18 cellular contexts compared by ENCODE assay signal in genomic region chr14:104465482-104466390, GRCh38.
DNase-seq lines count a peak whose midpoint lies in the region; ATAC-seq, FAIRE-seq and TF ChIP-seq lines count a peak whose summit lies in the region.
"Had no signal": no experiment of that assay in that cellular context is flagged by ENCODE, and none has a peak within 500 bp of the region (broad histone marks: within the 10 kb centered on the region; RNA-seq: fewer than 3 reads in every experiment).

No MANE protein-coding gene starts in this region.

- intact Hi-C loops in esophagus muscularis mucosa (cut with DNase I) (no loop called here), pancreas (cut with DNase I) (no loop called here)

- no peak for TF ChIP-seq EP300 in esophagus muscularis mucosa (IDR thresholded peaks at IDR 0.05)

- H3K79me2 ChIP-seq in Karpas-422 (ENCODE audit: low read length): no peaks in the 10 kb centered on the region
- no peaks in the 10 kb centered on the region for H3K79me2 ChIP-seq in osteoblast (ENCODE audit: insufficient read depth, low read length)

- peaks cover 4% of the 10 kb centered on the region for H3K4me1 Mint-ChIP-seq in activated naive CD4-positive, alpha-beta T cell treated with anti-CD3 and anti-CD28 coated beads, Interleukin-2, amount 50 U/mL, for 24 hours

- peak overlapping the region; percentile 15 for H3K27ac Mint-ChIP-seq in activated naive CD4-positive, alpha-beta T cell treated with anti-CD3 and anti-CD28 coated beads, Interleukin-2, amount 50 U/mL, for 24 hours
- H3K27ac Mint-ChIP-seq: CD4-positive, alpha-beta memory T cell had no signal

- DNase-seq in activated naive CD4-positive, alpha-beta T cell treated with Interleukin-2 at 50 U/mL for 16 hours: no peak
- DNase-seq in Karpas-422: peak; percentile 40
- DNase-seq in esophagus muscularis mucosa (ENCODE audit: extremely low spot score): peak; percentile 82
- peak; percentile 31 for DNase-seq in osteoblast (ENCODE audit: insufficient read length, low spot score, missing footprints)
- DNase-seq in pancreas: no peak
- no peak for DNase-seq in DMS153 (lab: John Stamatoyannopoulos, UW)
- DNase-seq: C1 segment of cervical spinal cord; Calu3; CD4-positive, alpha-beta memory T cell; COR-L47; DND-41; GOT3; HCEC 1CT had no signal

- FAIRE-seq in pancreas (lab: Jason Lieb, UNC): no peak
- FAIRE-seq: G401.6, GM12892, H54 had no signal

- H3K27ac ChIP-seq in Karpas-422 (ENCODE audit: low read length) (no peak overlapping the region), esophagus muscularis mucosa (replicated peaks in 1 of 4) (no peak overlapping the region), osteoblast (ENCODE audit: low read depth, low read length) (no peak overlapping the region), pancreas (no peak overlapping the region)

- TF ChIP-seq CTCF in esophagus muscularis mucosa (IDR thresholded peaks at IDR 0.05) (no peak), osteoblast (IDR thresholded peaks at IDR 0.05; ENCODE audit: extremely low read depth, low read depth, low read length) (no peak), pancreas (IDR thresholded peaks at IDR 0.05) (no peak)

- no peak overlapping the region for H3K4me2 ChIP-seq in Karpas-422 (ENCODE audit: low read depth, low read length, poor library complexity, severe bottlenecking)
- no peak overlapping the region for H3K4me2 ChIP-seq in osteoblast (ENCODE audit: insufficient read depth, low read length)

- no peaks in the 10 kb centered on the region for H3K9me3 Mint-ChIP-seq in activated naive CD4-positive, alpha-beta T cell treated with anti-CD3 and anti-CD28 coated beads, Interleukin-2, amount 50 U/mL, for 24 hours

- H3K4me1 ChIP-seq in Karpas-422 (ENCODE audit: low read length) (no peaks in the 10 kb centered on the region), esophagus muscularis mucosa (peaks cover 7 to 22% (median 22%) of the 10 kb centered on the region in 4 donors), osteoblast (ENCODE audit: insufficient read depth, low read length) (no peaks in the 10 kb centered on the region), pancreas (peaks cover 0 to 7% (median 0%) of the 10 kb centered on the region in 3 donors)

- WGBS in esophagus muscularis mucosa: 83% methylated on average over 8 of the region's 8 CpGs
- WGBS in pancreas, 2 donors: 66 to 71% methylated on average over 8 of the region's 8 CpGs

- H2AFZ ChIP-seq in Karpas-422 (ENCODE audit: low read length): no peak overlapping the region
- no peak overlapping the region for H2AFZ ChIP-seq in osteoblast (ENCODE audit: low read length)

- H3K36me3 Mint-ChIP-seq in activated naive CD4-positive, alpha-beta T cell treated with anti-CD3 and anti-CD28 coated beads, Interleukin-2, amount 50 U/mL, for 24 hours: no peaks in the 10 kb centered on the region
- H3K36me3 Mint-ChIP-seq: CD4-positive, alpha-beta memory T cell had no signal

- no peak overlapping the region for H3K9ac ChIP-seq in Karpas-422 (ENCODE audit: low read length)

- H3K9me3 ChIP-seq in Karpas-422 (ENCODE audit: low read length): no peaks in the 10 kb centered on the region
- no peaks in the 10 kb centered on the region for H3K9me3 ChIP-seq in esophagus muscularis mucosa
- no peaks in the 10 kb centered on the region for H3K9me3 ChIP-seq in osteoblast (ENCODE audit: low read depth, low read length)
- no peaks in the 10 kb centered on the region for H3K9me3 ChIP-seq in pancreas

- no peaks in the 10 kb centered on the region for H3K9me2 ChIP-seq in Karpas-422 (replicated peaks; ENCODE audit: insufficient read depth, low read length)

- H3K27me3 ChIP-seq in Karpas-422 (ENCODE audit: low read length) (no peaks in the 10 kb centered on the region), esophagus muscularis mucosa (peaks cover 4 to 67% (median 8%) of the 10 kb centered on the region in 4 donors), osteoblast (ENCODE audit: insufficient read depth, low read length) (peaks cover 4% of the 10 kb centered on the region), pancreas (peaks cover 0 to 5% (median 0%) of the 10 kb centered on the region in 4 donors)

- no peak for TF ChIP-seq POLR2A in esophagus muscularis mucosa (IDR thresholded peaks at IDR 0.05; ENCODE audit: low read depth)

- no peaks in the 10 kb centered on the region for H3K36me3 ChIP-seq in Karpas-422 (ENCODE audit: insufficient read depth, low read length)
- no peaks in the 10 kb centered on the region for H3K36me3 ChIP-seq in esophagus muscularis mucosa
- H3K36me3 ChIP-seq in osteoblast (ENCODE audit: insufficient read depth, low read length): no peaks in the 10 kb centered on the region
- no peaks in the 10 kb centered on the region for H3K36me3 ChIP-seq in pancreas

- H4K20me1 ChIP-seq in Karpas-422 (ENCODE audit: insufficient read depth, low read depth, low read length) (no peaks in the 10 kb centered on the region; the same call in 1 of the 2 replicates), osteoblast (ENCODE audit: insufficient read depth, low read length) (no peaks in the 10 kb centered on the region)

- ATAC-seq in HG03135 (IDR thresholded peaks at IDR 0.05; ENCODE audit: unreplicated experiment) (no peak), pancreas (no peak)

- peaks cover 15% of the 10 kb centered on the region for H3K27me3 Mint-ChIP-seq in activated naive CD4-positive, alpha-beta T cell treated with anti-CD3 and anti-CD28 coated beads, Interleukin-2, amount 50 U/mL, for 24 hours

- H3K4me3 Mint-ChIP-seq in activated naive CD4-positive, alpha-beta T cell treated with anti-CD3 and anti-CD28 coated beads, Interleukin-2, amount 50 U/mL, for 24 hours: no peak overlapping the region
- H3K4me3 Mint-ChIP-seq: CD4-positive, alpha-beta memory T cell had no signal

- H3K4me3 ChIP-seq in Karpas-422 (ENCODE audit: low read length): no peak overlapping the region
- H3K4me3 ChIP-seq in esophagus muscularis mucosa: no peak overlapping the region
- no peak overlapping the region for H3K4me3 ChIP-seq in osteoblast (ENCODE audit: insufficient read depth, low read length)
- H3K4me3 ChIP-seq in pancreas: no peak overlapping the region

Comparison
In these comparisons a context has a peak if more than half of its experiments do, and no peak if none do; other contexts are left out.
1. DNase-seq: peak in Karpas-422 (single experiment), esophagus muscularis mucosa (single experiment) and osteoblast (single experiment); none in activated naive CD4-positive, alpha-beta T cell treated with Interleukin-2 at 50 U/mL for 16 hours (single experiment), pancreas (0 of 6) and DMS153 (single experiment).